Comparison of ENCODE assay signal across 25 cellular contexts in the genomic region with DNA sequence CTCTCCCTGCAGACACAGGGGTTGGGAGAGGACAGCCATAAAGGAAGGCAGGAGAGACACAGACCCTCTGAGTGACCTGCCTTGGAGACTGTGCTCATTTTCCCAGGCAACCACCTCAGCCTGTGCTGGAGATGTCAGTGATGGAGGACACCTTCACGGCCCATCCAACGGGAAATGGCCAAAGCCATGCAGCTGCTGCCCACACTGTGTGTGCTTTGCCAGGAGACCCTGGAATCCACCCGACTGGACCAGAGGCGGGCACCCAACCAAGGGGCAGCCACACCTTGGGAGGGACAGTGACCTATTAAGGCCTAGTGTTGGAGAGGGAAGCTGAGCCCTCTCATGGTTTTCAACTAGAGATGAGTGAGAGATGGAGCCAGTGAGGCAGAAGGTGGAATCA.
A peak's percentile ranks its signal among the peaks of the same experiment; 100 is the strongest.
DNase-seq lines count a peak whose midpoint lies in the region; ATAC-seq and TF ChIP-seq lines count a peak whose summit lies in the region.
"Had no signal": no experiment of that assay in that cellular context is flagged by ENCODE, and none has a peak within 500 bp of the region (broad histone marks: within the 10 kb centered on the region; RNA-seq: fewer than 3 reads in every experiment).

No MANE protein-coding gene starts in this region.

- no peak overlapping the region for H3K4me3 Mint-ChIP-seq in activated CD8-positive, alpha-beta memory T cell treated with anti-CD3 and anti-CD28 coated beads, Interleukin-2, amount 10 ng/mL, durations not matched to agents 7 days and 5 days
- H3K4me3 Mint-ChIP-seq: CD8-positive, alpha-beta T cell; H9; HFFc6 had no signal

- no peaks in the 10 kb centered on the region for H3K36me3 ChIP-seq in sigmoid colon
- H3K36me3 ChIP-seq: MG63 had no signal

- H3K27ac Mint-ChIP-seq in activated CD8-positive, alpha-beta memory T cell treated with anti-CD3 and anti-CD28 coated beads, Interleukin-2, amount 10 ng/mL, durations not matched to agents 7 days and 5 days = no peak overlapping the region
- H3K27ac Mint-ChIP-seq: CD8-positive, alpha-beta T cell; H9; HFFc6 had no signal

- CTCF ChIA-PET in activated CD8-positive, alpha-beta memory T cell treated with anti-CD3 and anti-CD28 coated beads, Interleukin-2, amount 10 ng/mL, durations not matched to agents 7 days and 5 days (lab: Charles Lee) = no interaction called here

- intact Hi-C loops in sigmoid colon (cut with DNase I) = no loop called here

- H3K27ac ChIP-seq in sigmoid colon = no peak overlapping the region
- H3K27ac ChIP-seq: 22Rv1, HL-60 had no signal

- TF ChIP-seq POLR2A in sigmoid colon (IDR thresholded peaks at IDR 0.05) = no peak

- no peak for ATAC-seq in activated CD8-positive, alpha-beta memory T cell treated with anti-CD3 and anti-CD28 coated beads, Interleukin-2, amount 10 ng/mL, durations not matched to agents 7 days and 5 days
- ATAC-seq in GM18511 (IDR thresholded peaks at IDR 0.05; ENCODE audit: unreplicated experiment) = no peak
- ATAC-seq: CD8-positive, alpha-beta T cell; HepG2; K562 had no signal

- no peak overlapping the region for H3K4me3 ChIP-seq in sigmoid colon
- H3K4me3 ChIP-seq: K562, MG63 had no signal

- DNase-seq in activated CD8-positive, alpha-beta memory T cell treated with anti-CD3 and anti-CD28 coated beads for 24 hours = peak; percentile 41
- no peak for DNase-seq in activated CD8-positive, alpha-beta memory T cell treated with anti-CD3 and anti-CD28 coated beads, Interleukin-2, amount 50 U/mL, for 4 hours
- DNase-seq in activated CD8-positive, alpha-beta memory T cell treated with anti-CD3 and anti-CD28 coated beads, Interleukin-2, amount 10 ng/mL, durations not matched to agents 7 days and 5 days = peak; percentile 26
- DNase-seq in islet precursor cell (peak; percentile 38), sigmoid colon (peak; percentile 58), NOMO-1 (lab: John Stamatoyannopoulos, UW; ENCODE audit: unreplicated experiment in 2 of 2) (no peak)
- no peak for DNase-seq in activated CD4-positive, alpha-beta T cell treated with anti-CD3 and anti-CD28 coated beads for 48 hours
- DNase-seq: ACHN, C1 segment of cervical spinal cord, DND-41, H9, HFFc6, MG63, NCI-H1417, NCI-H1694 treated with DMSO at 0.1 percent for 48 hours, NCI-H2081 treated with DMSO at 0.1 percent for 48 hours, NCI-H2171 treated with DMSO at 0.1 percent for 48 hours, NCI-H524 treated with DMSO at 0.1 percent for 48 hours, OCI-M1 had no signal

- H3K36me3 Mint-ChIP-seq in activated CD8-positive, alpha-beta memory T cell treated with anti-CD3 and anti-CD28 coated beads, Interleukin-2, amount 10 ng/mL, durations not matched to agents 7 days and 5 days = no peaks in the 10 kb centered on the region
- H3K36me3 Mint-ChIP-seq: CD8-positive, alpha-beta T cell had no signal

- H3K4me1 Mint-ChIP-seq in activated CD8-positive, alpha-beta memory T cell treated with anti-CD3 and anti-CD28 coated beads, Interleukin-2, amount 10 ng/mL, durations not matched to agents 7 days and 5 days = no peaks in the 10 kb centered on the region

- no peaks in the 10 kb centered on the region for H3K9me3 ChIP-seq in sigmoid colon
- H3K9me3 ChIP-seq: MG63 had no signal

- no peaks in the 10 kb centered on the region for H3K9me3 Mint-ChIP-seq in activated CD8-positive, alpha-beta memory T cell treated with anti-CD3 and anti-CD28 coated beads, Interleukin-2, amount 10 ng/mL, durations not matched to agents 7 days and 5 days (ENCODE audit: low read depth)
- H3K9me3 Mint-ChIP-seq: H9 had no signal

- peaks cover 24% of the 10 kb centered on the region for H3K27me3 Mint-ChIP-seq in activated CD8-positive, alpha-beta memory T cell treated with anti-CD3 and anti-CD28 coated beads, Interleukin-2, amount 10 ng/mL, durations not matched to agents 7 days and 5 days

- TF ChIP-seq EP300 in sigmoid colon (IDR thresholded peaks at IDR 0.05) = no peak

- peaks cover 0 to 28% (median 0%) of the 10 kb centered on the region in 3 donors for H3K27me3 ChIP-seq in sigmoid colon

- H3K4me1 ChIP-seq in sigmoid colon = no peaks in the 10 kb centered on the region

- 94 to 97% methylated on average over 4 of the region's 4 CpGs for WGBS in sigmoid colon, 2 donors

- TF ChIP-seq CTCF in sigmoid colon (IDR thresholded peaks at IDR 0.05) = no peak

Comparison
In these comparisons a context has a peak if more than half of its experiments do, and no peak if none do; other contexts are left out.
1. DNase-seq: peak in activated CD8-positive, alpha-beta memory T cell treated with anti-CD3 and anti-CD28 coated beads for 24 hours (single experiment), activated CD8-positive, alpha-beta memory T cell treated with anti-CD3 and anti-CD28 coated beads, Interleukin-2, amount 10 ng/mL, durations not matched to agents 7 days and 5 days (single experiment), islet precursor cell (single experiment) and sigmoid colon (single experiment); none in activated CD8-positive, alpha-beta memory T cell treated with anti-CD3 and anti-CD28 coated beads, Interleukin-2, amount 50 U/mL, for 4 hours (single experiment), NOMO-1 (0 of 2) and activated CD4-positive, alpha-beta T cell treated with anti-CD3 and anti-CD28 coated beads for 48 hours (single experiment).